Comparison of ENCODE assay signal across 28 cellular contexts in the genomic region with DNA sequence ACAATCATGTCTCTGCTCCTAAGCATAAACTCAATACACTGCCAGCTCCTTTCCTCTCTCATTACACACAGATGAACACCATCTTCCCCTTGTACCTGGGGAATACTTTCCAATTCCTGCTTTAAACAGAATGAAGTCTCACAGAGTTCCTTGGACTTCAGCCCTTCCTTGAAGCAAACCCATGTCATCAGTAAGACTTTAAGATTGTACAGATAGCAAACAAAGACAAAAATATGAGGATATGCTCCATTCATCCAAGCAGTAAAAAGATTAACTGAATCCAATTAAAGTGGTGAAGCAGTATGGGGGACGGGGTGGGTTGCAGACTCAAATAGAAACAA. TPM values are rescaled to one million over a fixed set of nuclear protein-coding genes. Genes with fewer than 3 reads are reported as not detected.
DNase-seq lines count a peak whose midpoint lies in the region; ATAC-seq, FAIRE-seq and TF ChIP-seq lines count a peak whose summit lies in the region.
"Had no signal": no experiment of that assay in that cellular context is flagged by ENCODE, and none has a peak within 500 bp of the region (broad histone marks: within the 10 kb centered on the region; RNA-seq: fewer than 3 reads in every experiment).

No MANE protein-coding gene starts in this region.

- WGBS in heart left ventricle, 4 donors, result 74 to 88% (median 80%) methylated on average over 1 of the region's 1 CpG
- WGBS in K562 (ENCODE audit: insufficient coverage, low coverage, missing lambda C conversion rate), result 18% methylated on average over 1 of the region's 1 CpG
- WGBS in suprapubic skin, result 64% methylated on average over 1 of the region's 1 CpG

- no peak for TF ChIP-seq EP300 in K562 (IDR thresholded peaks at IDR 0.05; ENCODE audit: low read length)
- TF ChIP-seq EP300 in suprapubic skin (IDR thresholded peaks at IDR 0.05), result no peak

- H3K4me2 ChIP-seq in K562 (ENCODE audit: insufficient read depth, low read length), result peak overlapping the region; percentile 66
- H3K4me2 ChIP-seq: GM23338 had no signal

- intact Hi-C loops in Right ventricle myocardium inferior (cut with DNase I), result no loop called here
- intact Hi-C loops in heart left ventricle (cut with DNase I), result no loop called here
- intact Hi-C loops in K562 (cut with micrococcal nuclease), result no loop called here
- intact Hi-C loops in mucosa of descending colon (cut with DNase I, micrococcal nuclease), result no loop called here

- ATAC-seq in Right ventricle myocardium inferior (peak; percentile 31), heart left ventricle (no peak), K562 (peak; percentile 42), mucosa of descending colon (peak; percentile 52), thoracic aorta (ENCODE audit: insufficient number of reproducible peaks, low FRiP score, low read depth) (no peak), GM21390 (IDR thresholded peaks at IDR 0.05; ENCODE audit: unreplicated experiment) (no peak)
- ATAC-seq: body of pancreas, GM23338 had no signal

- peak overlapping the region; percentile 90 for H2AFZ ChIP-seq in K562 (ENCODE audit: low read depth, low read length)
- H2AFZ ChIP-seq: GM23338 had no signal

- H3K27ac ChIP-seq in heart left ventricle (peak overlapping the region in 1 of 12 donors; percentile 3), K562 (ENCODE audit: extremely low read depth, low read depth, low read length) (no peak overlapping the region), thoracic aorta (no peak overlapping the region), suprapubic skin (no peak overlapping the region)
- H3K27ac ChIP-seq: adrenal gland, body of pancreas, upper lobe of left lung had no signal

- DNase-seq in Right ventricle myocardium inferior (ENCODE audit: missing footprints) (no peak), heart left ventricle (no peak), K562 (ENCODE audit: extremely low read depth in 1 of 4, low spot score in 3 of 4) (no peak), mucosa of descending colon (no peak), thoracic aorta (ENCODE audit: low spot score) (no peak), suprapubic skin (ENCODE audit: low spot score in 2 of 2) (no peak), C1 segment of cervical spinal cord (lab: John Stamatoyannopoulos, UW) (no peak)
- DNase-seq: activated CD4-positive, alpha-beta memory T cell treated with anti-CD3 and anti-CD28 coated beads, Interleukin-2, amount 10 ng/mL, durations not matched to agents 7 days and 5 days; activated CD4-positive, alpha-beta T cell treated with anti-CD3 and anti-CD28 coated beads for 1 hour; activated CD8-positive, alpha-beta memory T cell treated with anti-CD3 and anti-CD28 coated beads, Interleukin-2, amount 50 U/mL, for 48 hours; activated naive CD4-positive, alpha-beta T cell treated with Interleukin-2 at 50 U/mL for 16 hours; adrenal gland; body of pancreas; CD4-positive, CD25-positive, alpha-beta regulatory T cell; hippocampal formation; left cardiac atrium; naive B cell; NCI-H1092 treated with DMSO at 0.1 percent for 48 hours; NCI-H1694 treated with DMSO at 0.1 percent for 48 hours; NCI-H524; NK-92 treated with Interleukin-12 subunit alpha and Interleukin-12 subunit beta, amount 100 ng/mL, for 24 hours; stimulated activated CD4-positive, alpha-beta T cell treated with anti-CD3 and anti-CD28 coated beads, Interleukin-15, amount 100 ng/mL, for 24 hours; stimulated activated CD4-positive, alpha-beta T cell treated with anti-CD3 and anti-CD28 coated beads, Interleukin-4, amount 100 ng/mL, for 4 hours; substantia nigra; upper lobe of left lung had no signal

- FAIRE-seq in K562 (lab: Jason Lieb, UNC), result peak; percentile 44

- POLR2A ChIA-PET in K562 (lab: Yijun Ruan, JAX), result interaction anchor here (0.5 to 0.6 kb wide), 2 partner anchors 68 to 80 kb away, joined by 3 to 4 read pairs; no protein-coding TSS in a partner anchor

- TF ChIP-seq POLR2A in heart left ventricle (IDR thresholded peaks at IDR 0.05) (no peak), K562 (conservative IDR thresholded peaks at IDR 0.05) (no peak), suprapubic skin (IDR thresholded peaks at IDR 0.05) (no peak)

- H4K20me1 ChIP-seq in K562 (replicated peaks; ENCODE audit: control insufficient read depth, insufficient read depth, low read length), result no peaks in the 10 kb centered on the region

- H3K9me1 ChIP-seq in K562 (ENCODE audit: control insufficient read depth, insufficient read depth, low read length), result no peaks in the 10 kb centered on the region

- no peak for TF ChIP-seq CTCF in heart left ventricle (IDR thresholded peaks at IDR 0.05)
- TF ChIP-seq CTCF in K562 (IDR thresholded peaks at IDR 0.05 in 2 of 3, conservative IDR thresholded peaks at IDR 0.05 in 1 of 3; ENCODE audit: insufficient read depth in 2 of 3, low read depth in 1 of 3, low read length in 3 of 3), result no peak
- no peak for TF ChIP-seq CTCF in mucosa of descending colon (IDR thresholded peaks at IDR 0.05)
- TF ChIP-seq CTCF in thoracic aorta (IDR thresholded peaks at IDR 0.05), result no peak
- no peak for TF ChIP-seq CTCF in suprapubic skin (IDR thresholded peaks at IDR 0.05)

- H3K27me3 ChIP-seq in heart left ventricle, result no peaks in the 10 kb centered on the region
- H3K27me3 ChIP-seq in K562 (ENCODE audit: control insufficient read depth in 2 of 2, insufficient read depth in 2 of 2, low read length in 2 of 2), result no peaks in the 10 kb centered on the region; a peak in 1 of 5 replicates
- no peaks in the 10 kb centered on the region for H3K27me3 ChIP-seq in thoracic aorta (replicated peaks; ENCODE audit: insufficient read depth)
- H3K27me3 ChIP-seq in suprapubic skin, result no peaks in the 10 kb centered on the region
- H3K27me3 ChIP-seq: adrenal gland, body of pancreas, gastroesophageal sphincter, upper lobe of left lung had no signal

- no peak overlapping the region for H3K9ac ChIP-seq in K562 (ENCODE audit: insufficient read depth in 1 of 2, low read depth in 2 of 2, low read length in 2 of 2)

- H3K4me1 ChIP-seq in heart left ventricle, result no peaks in the 10 kb centered on the region
- peaks cover 0 to 7% of the 10 kb centered on the region in 2 experiments; a peak in 2 of 5 replicates for H3K4me1 ChIP-seq in K562 (replicated peaks in 1 of 2; ENCODE audit: control insufficient read depth in 2 of 2, insufficient read depth in 2 of 2, low read length in 2 of 2)
- peaks cover 7% of the 10 kb centered on the region for H3K4me1 ChIP-seq in mucosa of descending colon (ENCODE audit: low read depth)
- peaks cover 0 to 8% of the 10 kb centered on the region in 2 donors for H3K4me1 ChIP-seq in thoracic aorta (ENCODE audit: control insufficient read depth in 1 of 2, low read depth in 2 of 2)
- H3K4me1 ChIP-seq in suprapubic skin, result no peaks in the 10 kb centered on the region
- H3K4me1 ChIP-seq: adrenal gland, body of pancreas, upper lobe of left lung had no signal

- H3K79me2 ChIP-seq in K562 (ENCODE audit: control insufficient read depth, insufficient read depth, low read length), result no peaks in the 10 kb centered on the region

- in situ Hi-C loops in K562 (cut with MboI), result no loop called here

- no peaks in the 10 kb centered on the region for H3K9me3 ChIP-seq in heart left ventricle
- H3K9me3 ChIP-seq in K562 (replicated peaks; ENCODE audit: control insufficient read depth, insufficient read depth, low read depth, low read length), result no peaks in the 10 kb centered on the region
- H3K9me3 ChIP-seq in mucosa of descending colon, result no peaks in the 10 kb centered on the region
- no peaks in the 10 kb centered on the region for H3K9me3 ChIP-seq in thoracic aorta
- H3K9me3 ChIP-seq in suprapubic skin, result no peaks in the 10 kb centered on the region
- H3K9me3 ChIP-seq: adrenal gland, body of pancreas, gastroesophageal sphincter, upper lobe of left lung had no signal

- H3K4me3 ChIP-seq in heart left ventricle (peak overlapping the region in 3 of 12 donors; percentile 8 to 39 (median 30)), K562 (peak overlapping the region; percentile 2; the same call in 1 of the 2 replicates), mucosa of descending colon (no peak overlapping the region), thoracic aorta (peak overlapping the region; percentile 42), suprapubic skin (no peak overlapping the region)
- H3K4me3 ChIP-seq: adrenal gland, body of pancreas, gastroesophageal sphincter, GM23338, upper lobe of left lung had no signal

- TF ChIP-seq RAD21 in K562 (CRISPR knock-in tag; conservative IDR thresholded peaks at IDR 0.05 in 1 of 2, IDR thresholded peaks at IDR 0.05 in 1 of 2), result no peak

- CTCF ChIA-PET in K562 (lab: Yijun Ruan, JAX; ENCODE audit: low intra/inter-chr PET ratio), result no interaction called here

- no TSS peak for BruUV-seq in K562 (replicated peaks; lab: Mats Ljungman, UMichigan)

- H3K36me3 ChIP-seq in heart left ventricle (no peaks in the 10 kb centered on the region), K562 (ENCODE audit: control insufficient read depth, insufficient read depth, low read length) (no peaks in the 10 kb centered on the region), mucosa of descending colon (ENCODE audit: low read depth) (no peaks in the 10 kb centered on the region), thoracic aorta (no peaks in the 10 kb centered on the region), suprapubic skin (no peaks in the 10 kb centered on the region)
- H3K36me3 ChIP-seq: adrenal gland, gastroesophageal sphincter, upper lobe of left lung had no signal

RNA-seq across cellular contexts. Expression of a gene that starts 17.1 kb away (rescaled TPM):
- 7.4 TPM for total RNA-seq in Right ventricle myocardium inferior
- total RNA-seq in heart left ventricle, result 10 to 100 TPM in 5 of 9 donors, 1 to 10 TPM in 4; 6.7 to 20.4 (median 12.0) TPM
- 10 to 100 TPM in 1 of 2 donors, 1 to 10 TPM in 1; 4.3 to 20.7 TPM for polyA plus RNA-seq in heart left ventricle
- total RNA-seq in K562 (2011; cell fraction: chromatin; rRNA removed; ENCODE audit: low replicate concordance), result 33.7 and 80.9 TPM in 2 replicates
- total RNA-seq in K562 (2011; cell fraction: nucleolus; rRNA removed), result 18.8 and 19.5 TPM in 2 replicates
- 20.0 and 23.1 TPM in 2 replicates for total RNA-seq in K562 (2011; cell fraction: nucleoplasm; rRNA removed)
- 21.8 and 26.0 TPM in 2 replicates for total RNA-seq in K562 (2014; rRNA removed)
- 26.0 and 29.7 TPM in 2 replicates for total RNA-seq in K562 (2014; rRNA removed; fragmentation: Illumina TruSeq; extraction: Trizol)
- total RNA-seq in K562 (2015; rRNA removed; fragmentation: Illumina TruSeq; extraction: Trizol), result 23.3 and 24.9 TPM in 2 replicates
- 32.6 and 34.0 TPM in 2 replicates for total RNA-seq in K562 (2021)
- 33.3 and 38.2 TPM in 2 replicates for polyA plus RNA-seq in K562 (2011; rRNA removed)
- 14.3 and 29.4 TPM in 2 replicates for polyA plus RNA-seq in K562 (2011; cell fraction: cytosol; rRNA removed)
- 54.9 and 80.7 TPM in 2 replicates for polyA plus RNA-seq in K562 (2011; cell fraction: nucleus; rRNA removed)
- 17.6 and 22.2 TPM in 2 replicates for polyA plus RNA-seq in K562 (2012)
- 22.2 and 26.9 TPM in 2 replicates for polyA plus RNA-seq in K562 (2014; fragmentation: Illumina TruSeq; extraction: Trizol)
- 1 to 10 TPM; 8.7 to 9.4 TPM for polyA plus RNA-seq in K562 (2014; fragmentation: Nextera tagmentation; extraction: Ambion mirVana)
- polyA plus RNA-seq in K562 (2014; rRNA removed), result 25.2 and 25.8 TPM in 2 replicates
- polyA minus RNA-seq in K562 (2011; rRNA and poly(A)+ RNA removed), result 24.4 and 30.6 TPM in 2 replicates
- 12.1 and 12.2 TPM in 2 replicates for polyA minus RNA-seq in K562 (2011; cell fraction: cytosol; rRNA and poly(A)+ RNA removed)
- polyA minus RNA-seq in K562 (2011; cell fraction: nucleus; rRNA and poly(A)+ RNA removed), result 28.9 and 43.4 TPM in 2 replicates
- total RNA-seq in mucosa of descending colon, result 10 to 100 TPM; 11.4 to 22.8 (median 15.5) TPM
- total RNA-seq in thoracic aorta, result 10 to 100 TPM; 24.8 to 40.6 TPM
- total RNA-seq in suprapubic skin, result 10 to 100 TPM; 18.1 to 37.2 (median 35.0) TPM

Comparison
In these comparisons a context has a peak if more than half of its experiments do, and no peak if none do; other contexts are left out.
1. ATAC-seq: peak in Right ventricle myocardium inferior (single experiment), K562 (single experiment) and mucosa of descending colon (single experiment); none in heart left ventricle (0 of 4), thoracic aorta (single experiment) and GM21390 (single experiment).
2. H3K4me3 ChIP-seq: peak in K562 (single experiment) and thoracic aorta (single experiment); none in mucosa of descending colon (single experiment) and suprapubic skin (single experiment).